In genomic region chr19:55174425-55175116, GRCh38 we compare ENCODE assay signal across 14 cellular contexts. TPM values are rescaled to one million over a fixed set of nuclear protein-coding genes. Genes with fewer than 3 reads are reported as not detected.
DNase-seq lines count a peak whose midpoint lies in the region; ATAC-seq and TF ChIP-seq lines count a peak whose summit lies in the region.
"Had no signal": no experiment of that assay in that cellular context is flagged by ENCODE, and none has a peak within 500 bp of the region (broad histone marks: within the 10 kb centered on the region; RNA-seq: fewer than 3 reads in every experiment).

No MANE protein-coding gene starts in this region.

- POLR2A ChIA-PET in OCI-LY7 (lab: Charles Lee), result interaction anchor here (1.3 kb wide), 1 partner anchor 23 kb away, joined by 3 read pairs; no protein-coding TSS in a partner anchor

- no peak for TF ChIP-seq CTCF in natural killer cell (IDR thresholded peaks at IDR 0.05)
- TF ChIP-seq CTCF in OCI-LY7 (conservative IDR thresholded peaks at IDR 0.05; ENCODE audit: low read length), result no peak
- TF ChIP-seq CTCF in fibroblast of the aortic adventitia (IDR thresholded peaks at IDR 0.05; ENCODE audit: insufficient read depth, low read length), result no peak

- peak overlapping the region; percentile 4 for H3K27ac ChIP-seq in OCI-LY7 (ENCODE audit: low read depth, low read length, poor library complexity, severe bottlenecking)
- H3K27ac ChIP-seq: sigmoid colon had no signal

- H3K4me3 Mint-ChIP-seq in natural killer cell treated with Interleukin-12 subunit alpha and Interleukin-12 subunit beta and Interleukin-15 and Interleukin-18, amount 100 ng/mL, for 72 hours, result peak overlapping the region; percentile 71
- no peak overlapping the region for H3K4me3 Mint-ChIP-seq in natural killer cell

- peak overlapping the region; percentile 87; the same call in 1 of the 2 replicates for H2AFZ ChIP-seq in OCI-LY7 (ENCODE audit: low read length)

- BruUV-seq in OCI-LY7 (replicated peaks; lab: Mats Ljungman, UMichigan), result no TSS peak

- ATAC-seq in natural killer cell treated with Interleukin-12 subunit alpha and Interleukin-12 subunit beta and Interleukin-15 and Interleukin-18, amount 100 ng/mL, for 72 hours, result no peak
- no peak for ATAC-seq in natural killer cell

- H3K36me3 ChIP-seq in OCI-LY7 (ENCODE audit: insufficient read depth, low read length), result no peaks in the 10 kb centered on the region
- H3K36me3 ChIP-seq: sigmoid colon had no signal

- intact Hi-C loops in natural killer cell (cut with micrococcal nuclease), result loop anchor here (5.0 kb wide), 1 partner anchor 478 kb away; no protein-coding TSS in a partner anchor
- intact Hi-C loops in OCI-LY7 (cut with micrococcal nuclease; ENCODE audit: unreplicated experiment), result loop anchor here (5.0 kb wide), 1 partner anchor 108 kb away; the partner anchor contains the start of genes BRSK1 and HSPBP1

- H3K36me3 Mint-ChIP-seq in natural killer cell treated with Interleukin-12 subunit alpha and Interleukin-12 subunit beta and Interleukin-15 and Interleukin-18, amount 100 ng/mL, for 72 hours, result no peaks in the 10 kb centered on the region
- no peaks in the 10 kb centered on the region for H3K36me3 Mint-ChIP-seq in natural killer cell
- H3K36me3 Mint-ChIP-seq: CD4-positive, CD25-positive, alpha-beta regulatory T cell had no signal

- no peaks in the 10 kb centered on the region for H3K79me2 ChIP-seq in OCI-LY7 (ENCODE audit: insufficient read depth, low read depth, low read length)

- no peak for DNase-seq in natural killer cell treated with Interleukin-12 subunit alpha and Interleukin-12 subunit beta and Interleukin-15 and Interleukin-18, amount 100 ng/mL, for 72 hours (ENCODE audit: low spot score)
- DNase-seq in natural killer cell, result no peak
- no peak for DNase-seq in OCI-LY7 (ENCODE audit: low spot score)
- DNase-seq in fibroblast of the aortic adventitia (ENCODE audit: low read depth), result no peak
- no peak for DNase-seq in DMS53 treated with DMSO at 0.1 percent for 48 hours (lab: John Stamatoyannopoulos, UW; ENCODE audit: unreplicated experiment)
- DNase-seq in GF-D8 (lab: John Stamatoyannopoulos, UW), result no peak
- DNase-seq in pons (ENCODE audit: low spot score), result no peak
- no peak for DNase-seq in HPDE6-E6E7 (ENCODE audit: extremely low spot score)
- DNase-seq: sigmoid colon had no signal

- H3K4me3 ChIP-seq in OCI-LY7 (ENCODE audit: low read depth, low read length, poor library complexity, severe bottlenecking) (peak overlapping the region; percentile 70), fibroblast of the aortic adventitia (ENCODE audit: low read depth, low read length) (peak overlapping the region; percentile 22)

- peaks cover 6 to 18% of the 10 kb centered on the region in 2 donors for H3K4me1 Mint-ChIP-seq in natural killer cell treated with Interleukin-12 subunit alpha and Interleukin-12 subunit beta and Interleukin-15 and Interleukin-18, amount 100 ng/mL, for 72 hours (ENCODE audit: low read depth in 2 of 2)
- peaks cover 19 to 37% of the 10 kb centered on the region in 2 donors for H3K4me1 Mint-ChIP-seq in natural killer cell

- H3K9me3 Mint-ChIP-seq in natural killer cell treated with Interleukin-12 subunit alpha and Interleukin-12 subunit beta and Interleukin-15 and Interleukin-18, amount 100 ng/mL, for 72 hours, result no peaks in the 10 kb centered on the region
- H3K9me3 Mint-ChIP-seq in natural killer cell, result no peaks in the 10 kb centered on the region
- H3K9me3 Mint-ChIP-seq: activated naive CD4-positive, alpha-beta T cell treated with anti-CD3 and anti-CD28 coated beads for 36 hours had no signal

- CTCF ChIA-PET in OCI-LY7 (lab: Charles Lee; ENCODE audit: unreplicated experiment), result no interaction called here

- peak overlapping the region; percentile 78 for H3K4me2 ChIP-seq in OCI-LY7 (ENCODE audit: low read length)

- no peaks in the 10 kb centered on the region for H3K9me2 ChIP-seq in OCI-LY7 (ENCODE audit: insufficient read depth, low read length)

- peaks cover 35% of the 10 kb centered on the region for H3K4me1 ChIP-seq in OCI-LY7 (ENCODE audit: insufficient read depth, low read length, poor library complexity, severe bottlenecking)

- no peaks in the 10 kb centered on the region for H3K9me3 ChIP-seq in OCI-LY7 (ENCODE audit: low read length)
- H3K9me3 ChIP-seq: sigmoid colon had no signal

- H3K27me3 Mint-ChIP-seq in natural killer cell treated with Interleukin-12 subunit alpha and Interleukin-12 subunit beta and Interleukin-15 and Interleukin-18, amount 100 ng/mL, for 72 hours, result peaks cover 31 to 44% of the 10 kb centered on the region in 2 donors
- H3K27me3 Mint-ChIP-seq in natural killer cell (ENCODE audit: low read depth in 2 of 2), result peaks cover 55 to 65% of the 10 kb centered on the region in 2 donors

- H4K20me1 ChIP-seq in OCI-LY7 (ENCODE audit: insufficient read depth, low read length), result no peaks in the 10 kb centered on the region

- H3K27ac Mint-ChIP-seq in natural killer cell treated with Interleukin-12 subunit alpha and Interleukin-12 subunit beta and Interleukin-15 and Interleukin-18, amount 100 ng/mL, for 72 hours, result no peak overlapping the region
- no peak overlapping the region for H3K27ac Mint-ChIP-seq in natural killer cell
- H3K27ac Mint-ChIP-seq: activated naive CD4-positive, alpha-beta T cell treated with anti-CD3 and anti-CD28 coated beads for 36 hours; CD4-positive, CD25-positive, alpha-beta regulatory T cell had no signal

RNA-seq across cellular contexts. Expression of gene SYT5, which starts 5.5 kb away (rescaled TPM):
- not detected for total RNA-seq in natural killer cell treated with Interleukin-12 subunit alpha and Interleukin-12 subunit beta and Interleukin-15 and Interleukin-18, amount 100 ng/mL, for 72 hours
- total RNA-seq in natural killer cell (1 to 10 TPM; 4.9 to 6.1 (median 5.3) TPM), OCI-LY7 (2022) (0.84 and 1.3 TPM in 2 replicates), fibroblast of the aortic adventitia (ENCODE audit: low replicate concordance) (0.45 TPM in 1 of 2 replicates, not detected in the other)
- 0.44 TPM in 1 of 2 replicates, not detected in the other for total RNA-seq in OCI-LY7 (2014; rRNA removed; shearing (Covaris generic))
- total RNA-seq: activated naive CD4-positive, alpha-beta T cell treated with anti-CD3 and anti-CD28 coated beads for 36 hours; esophagus mucosa; mucosa of gallbladder had no signal

RNA-seq across cellular contexts. Expression of gene DNAAF3, which starts 8.2 kb away (rescaled TPM):
- total RNA-seq in natural killer cell treated with Interleukin-12 subunit alpha and Interleukin-12 subunit beta and Interleukin-15 and Interleukin-18, amount 100 ng/mL, for 72 hours, result not detected
- total RNA-seq in natural killer cell (not detected), OCI-LY7 (2022) (2.2 and 2.5 TPM in 2 replicates), fibroblast of the aortic adventitia (ENCODE audit: low replicate concordance) (0.33 and 1.5 TPM in 2 replicates)
- 0.85 and 2.8 TPM in 2 replicates for total RNA-seq in OCI-LY7 (2014; rRNA removed; shearing (Covaris generic))
- total RNA-seq: activated naive CD4-positive, alpha-beta T cell treated with anti-CD3 and anti-CD28 coated beads for 36 hours; CD4-positive, CD25-positive, alpha-beta regulatory T cell; sigmoid colon had no signal

RNA-seq across cellular contexts. Expression of gene TNNI3, which starts 17.0 kb away (rescaled TPM):
- not detected for total RNA-seq in natural killer cell treated with Interleukin-12 subunit alpha and Interleukin-12 subunit beta and Interleukin-15 and Interleukin-18, amount 100 ng/mL, for 72 hours
- total RNA-seq in natural killer cell (under 1 TPM in 1 of 3 donors, not detected in 2; 0.94 TPM), OCI-LY7 (2022) (not detected in 2 replicates), fibroblast of the aortic adventitia (ENCODE audit: low replicate concordance) (not detected in 2 replicates)
- total RNA-seq in OCI-LY7 (2014; rRNA removed; shearing (Covaris generic)), result 2.6 TPM in 1 of 2 replicates, not detected in the other
- total RNA-seq: activated naive CD4-positive, alpha-beta T cell treated with anti-CD3 and anti-CD28 coated beads for 36 hours; CD4-positive, CD25-positive, alpha-beta regulatory T cell; chondrocyte; esophagus mucosa; mucosa of gallbladder; sigmoid colon had no signal

RNA-seq across cellular contexts. Expression of gene TNNT1, which starts 25.6 kb away (rescaled TPM):
- total RNA-seq in natural killer cell treated with Interleukin-12 subunit alpha and Interleukin-12 subunit beta and Interleukin-15 and Interleukin-18, amount 100 ng/mL, for 72 hours, result not detected
- total RNA-seq in natural killer cell (under 1 TPM in 1 of 3 donors, not detected in 2; 0.94 TPM), OCI-LY7 (2022) (11.2 and 11.6 TPM in 2 replicates), fibroblast of the aortic adventitia (ENCODE audit: low replicate concordance) (1.1 and 4.3 TPM in 2 replicates)
- 17.6 and 21.9 TPM in 2 replicates for total RNA-seq in OCI-LY7 (2014; rRNA removed; shearing (Covaris generic))
- total RNA-seq: activated naive CD4-positive, alpha-beta T cell treated with anti-CD3 and anti-CD28 coated beads for 36 hours; CD4-positive, CD25-positive, alpha-beta regulatory T cell had no signal

RNA-seq across cellular contexts. Expression of gene PTPRH, which starts 34.7 kb away (rescaled TPM):
- total RNA-seq in natural killer cell treated with Interleukin-12 subunit alpha and Interleukin-12 subunit beta and Interleukin-15 and Interleukin-18, amount 100 ng/mL, for 72 hours, result under 1 TPM in 1 of 2 donors, not detected in 1; 0.11 TPM
- total RNA-seq in natural killer cell (under 1 TPM in 1 of 3 donors, not detected in 2; 0.45 TPM), OCI-LY7 (2022) (not detected in 2 replicates), fibroblast of the aortic adventitia (ENCODE audit: low replicate concordance) (6.5 and 7.8 TPM in 2 replicates)
- not detected in 2 replicates for total RNA-seq in OCI-LY7 (2014; rRNA removed; shearing (Covaris generic))
- total RNA-seq: activated naive CD4-positive, alpha-beta T cell treated with anti-CD3 and anti-CD28 coated beads for 36 hours; CD4-positive, CD25-positive, alpha-beta regulatory T cell had no signal
